12 cellular contexts compared by ENCODE assay signal in the genomic region with DNA sequence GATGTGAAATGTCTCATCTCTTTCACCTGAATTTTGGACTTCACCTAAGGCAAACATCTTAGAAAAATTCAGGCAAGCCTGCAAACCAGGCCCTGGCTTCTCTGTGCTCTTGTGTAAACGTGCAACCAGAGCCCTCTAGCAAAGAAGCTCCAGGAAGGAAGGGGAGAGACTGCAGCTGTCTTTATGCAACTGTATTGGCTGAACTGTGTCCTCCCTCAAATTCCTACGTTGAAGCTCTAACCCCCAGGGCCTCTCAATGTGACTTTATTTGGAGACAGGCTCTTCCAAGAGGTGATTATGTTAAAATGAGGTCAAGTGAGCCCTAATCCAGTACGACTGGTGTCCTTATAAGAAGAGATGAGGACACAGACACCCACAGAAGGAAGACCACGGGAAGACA.
DNase-seq lines count a peak whose midpoint lies in the region; ATAC-seq and TF ChIP-seq lines count a peak whose summit lies in the region.
"Had no signal": no experiment of that assay in that cellular context is flagged by ENCODE, and none has a peak within 500 bp of the region (broad histone marks: within the 10 kb centered on the region; RNA-seq: fewer than 3 reads in every experiment).

No MANE protein-coding gene starts in this region.

- H2AFZ ChIP-seq in MM.1S (ENCODE audit: low read length), result no peak overlapping the region

- H3K36me3 ChIP-seq in mucosa of descending colon (ENCODE audit: low read depth), result no peaks in the 10 kb centered on the region
- H3K36me3 ChIP-seq in upper lobe of left lung, result peaks cover 0 to 4% (median 2%) of the 10 kb centered on the region in 4 donors
- H3K36me3 ChIP-seq in MM.1S (replicated peaks; ENCODE audit: insufficient read depth, low read length), result no peaks in the 10 kb centered on the region
- H3K36me3 ChIP-seq: HAP-1 had no signal

- peaks cover 12% of the 10 kb centered on the region for H3K36me3 Mint-ChIP-seq in activated naive CD8-positive, alpha-beta T cell treated with anti-CD3 and anti-CD28 coated beads, Interleukin-2, amount 10 ng/mL, durations not matched to agents 7 days and 5 days
- peaks cover 20% of the 10 kb centered on the region for H3K36me3 Mint-ChIP-seq in activated naive CD8-positive, alpha-beta T cell treated with anti-CD3 and anti-CD28 coated beads for 36 hours

- H3K4me1 Mint-ChIP-seq in activated naive CD8-positive, alpha-beta T cell treated with anti-CD3 and anti-CD28 coated beads, Interleukin-2, amount 10 ng/mL, durations not matched to agents 7 days and 5 days, result peaks cover 36% of the 10 kb centered on the region
- peaks cover 56% of the 10 kb centered on the region for H3K4me1 Mint-ChIP-seq in activated naive CD8-positive, alpha-beta T cell treated with anti-CD3 and anti-CD28 coated beads for 36 hours

- peaks cover 14% of the 10 kb centered on the region for H3K79me2 ChIP-seq in MM.1S (ENCODE audit: low read length)

- H3K27ac ChIP-seq in upper lobe of left lung (peak overlapping the region; percentile 56 to 66 (median 60)), MM.1S (ENCODE audit: low read length) (no peak overlapping the region)

- no peak overlapping the region for H3K9ac ChIP-seq in MM.1S (ENCODE audit: low read length)

- no peaks in the 10 kb centered on the region for H3K27me3 Mint-ChIP-seq in activated naive CD8-positive, alpha-beta T cell treated with anti-CD3 and anti-CD28 coated beads, Interleukin-2, amount 10 ng/mL, durations not matched to agents 7 days and 5 days
- no peaks in the 10 kb centered on the region for H3K27me3 Mint-ChIP-seq in activated naive CD8-positive, alpha-beta T cell treated with anti-CD3 and anti-CD28 coated beads for 36 hours

- H3K27ac Mint-ChIP-seq in activated naive CD8-positive, alpha-beta T cell treated with anti-CD3 and anti-CD28 coated beads, Interleukin-2, amount 10 ng/mL, durations not matched to agents 7 days and 5 days, result peak overlapping the region; percentile 24
- H3K27ac Mint-ChIP-seq in activated naive CD8-positive, alpha-beta T cell treated with anti-CD3 and anti-CD28 coated beads for 36 hours, result no peak overlapping the region

- no peak overlapping the region for H3K4me2 ChIP-seq in MM.1S (ENCODE audit: low read depth, low read length)

- TF ChIP-seq POLR2A in upper lobe of left lung (IDR thresholded peaks at IDR 0.05), result no peak

- POLR2A ChIA-PET in activated naive CD8-positive, alpha-beta T cell treated with anti-CD3 and anti-CD28 coated beads, Interleukin-2, amount 10 ng/mL, durations not matched to agents 7 days and 5 days (lab: Charles Lee), result no interaction called here

- no peaks in the 10 kb centered on the region for H3K9me3 Mint-ChIP-seq in activated naive CD8-positive, alpha-beta T cell treated with anti-CD3 and anti-CD28 coated beads, Interleukin-2, amount 10 ng/mL, durations not matched to agents 7 days and 5 days
- no peaks in the 10 kb centered on the region for H3K9me3 Mint-ChIP-seq in activated naive CD8-positive, alpha-beta T cell treated with anti-CD3 and anti-CD28 coated beads for 36 hours

- no peak overlapping the region for H3K4me3 Mint-ChIP-seq in activated naive CD8-positive, alpha-beta T cell treated with anti-CD3 and anti-CD28 coated beads, Interleukin-2, amount 10 ng/mL, durations not matched to agents 7 days and 5 days
- H3K4me3 Mint-ChIP-seq in activated naive CD8-positive, alpha-beta T cell treated with anti-CD3 and anti-CD28 coated beads for 36 hours, result no peak overlapping the region

- H3K4me1 ChIP-seq in mucosa of descending colon (ENCODE audit: low read depth) (peaks cover 18% of the 10 kb centered on the region), upper lobe of left lung (peaks cover 56 to 82% (median 77%) of the 10 kb centered on the region in 4 donors), MM.1S (ENCODE audit: low read length) (no peaks in the 10 kb centered on the region)

- no peak overlapping the region for H3K4me3 ChIP-seq in choroid plexus epithelial cell (ENCODE audit: low read depth, low read length)
- no peak overlapping the region for H3K4me3 ChIP-seq in mucosa of descending colon
- no peak overlapping the region for H3K4me3 ChIP-seq in upper lobe of left lung
- no peak overlapping the region for H3K4me3 ChIP-seq in MM.1S (ENCODE audit: low read length)
- H3K4me3 ChIP-seq: HAP-1 had no signal

- no peak for TF ChIP-seq EP300 in upper lobe of left lung (IDR thresholded peaks at IDR 0.05)

- no peaks in the 10 kb centered on the region for H3K27me3 ChIP-seq in upper lobe of left lung
- H3K27me3 ChIP-seq in MM.1S (replicated peaks; ENCODE audit: insufficient read depth, low read length), result no peaks in the 10 kb centered on the region

- no peaks in the 10 kb centered on the region for H4K20me1 ChIP-seq in MM.1S (ENCODE audit: insufficient read depth, low read length)

- TF ChIP-seq CTCF in choroid plexus epithelial cell (conservative IDR thresholded peaks at IDR 0.05; ENCODE audit: low read depth, low read length) (no peak), mucosa of descending colon (IDR thresholded peaks at IDR 0.05) (no peak), upper lobe of left lung (IDR thresholded peaks at IDR 0.05) (no peak), MM.1S (IDR thresholded peaks at IDR 0.05; ENCODE audit: low read length) (no peak)

- WGBS in upper lobe of left lung, 2 donors, result 20 to 56% methylated on average over 3 to 4 of the region's 4 CpGs

- intact Hi-C loops in mucosa of descending colon (cut with DNase I, micrococcal nuclease), result no loop called here

- no peak for ATAC-seq in activated naive CD8-positive, alpha-beta T cell treated with anti-CD3 and anti-CD28 coated beads, Interleukin-2, amount 10 ng/mL, durations not matched to agents 7 days and 5 days (ENCODE audit: low read depth)
- peak; percentile 34 for ATAC-seq in mucosa of descending colon
- ATAC-seq in upper lobe of left lung (ENCODE audit: low FRiP score in 2 of 2), result peak in 1 of 2 donors; percentile 19
- no peak for ATAC-seq in HG03159 (IDR thresholded peaks at IDR 0.05; ENCODE audit: unreplicated experiment)

- H3K9me2 ChIP-seq in MM.1S (replicated peaks; ENCODE audit: insufficient read depth, low read length), result no peaks in the 10 kb centered on the region

- H3K9me3 ChIP-seq in mucosa of descending colon, result no peaks in the 10 kb centered on the region
- H3K9me3 ChIP-seq in upper lobe of left lung, result no peaks in the 10 kb centered on the region
- H3K9me3 ChIP-seq in MM.1S (replicated peaks; ENCODE audit: insufficient read depth, low read length), result no peaks in the 10 kb centered on the region
- H3K9me3 ChIP-seq: HAP-1 had no signal

- no peak for DNase-seq in activated naive CD8-positive, alpha-beta T cell treated with anti-CD3 and anti-CD28 coated beads, Interleukin-2, amount 10 ng/mL, durations not matched to agents 7 days and 5 days
- no peak for DNase-seq in activated naive CD8-positive, alpha-beta T cell treated with anti-CD3 and anti-CD28 coated beads for 36 hours
- DNase-seq in choroid plexus epithelial cell (ENCODE audit: low read depth) (peak; percentile 75), mucosa of descending colon (no peak), upper lobe of left lung (no peak), medulla oblongata (ENCODE audit: extremely low spot score) (no peak), MM.1S (no peak)
- DNase-seq: activated CD4-positive, alpha-beta T cell treated with anti-CD3 and anti-CD28 coated beads for 1 hour; central memory CD4-positive, alpha-beta T cell; stimulated activated CD8-positive, alpha-beta memory T cell treated with anti-CD3 and anti-CD28 coated beads, Interleukin-4, amount 100 ng/mL, for 48 hours had no signal

- no peaks in the 10 kb centered on the region for H3F3A ChIP-seq in MM.1S (ENCODE audit: insufficient read depth, low read length)
